Comparison of ENCODE assay signal across 7 cellular contexts in genomic region chr12:132976870-132977269, GRCh38. TPM values are rescaled to one million over a fixed set of nuclear protein-coding genes. Genes with fewer than 3 reads are reported as not detected.
DNase-seq lines count a peak whose midpoint lies in the region; ATAC-seq and TF ChIP-seq lines count a peak whose summit lies in the region.
"Not testable (repeated sequence)": the region's sequence is repeated elsewhere in the genome, so short reads cannot be mapped to it uniquely, and the experiment has no call there.

No MANE protein-coding gene starts in this region.

- not testable (repeated sequence) for H3K4me3 Mint-ChIP-seq in activated T-cell treated with anti-CD3 and anti-CD28 coated beads, Interleukin-2, amount 50 U/mL, for 4 hours

- H3K4me1 ChIP-seq in left ventricle myocardium inferior, result not testable (repeated sequence)

- peaks cover 46% of the 10 kb centered on the region for H3K9me3 Mint-ChIP-seq in activated T-cell treated with anti-CD3 and anti-CD28 coated beads, Interleukin-2, amount 50 U/mL, for 4 hours

- TF ChIP-seq CTCF in choroid plexus epithelial cell (conservative IDR thresholded peaks at IDR 0.05; ENCODE audit: low read depth, low read length) (peak; percentile 54), left ventricle myocardium inferior (IDR thresholded peaks at IDR 0.05; ENCODE audit: borderline replicate concordance) (peak; percentile 64)

- H3K27me3 ChIP-seq in left ventricle myocardium inferior (ENCODE audit: low read depth), result not testable (repeated sequence)

- H3K27me3 Mint-ChIP-seq in activated T-cell treated with anti-CD3 and anti-CD28 coated beads, Interleukin-2, amount 50 U/mL, for 4 hours (ENCODE audit: low read depth), result peaks cover 14% of the 10 kb centered on the region

- DNase-seq in ELF-1 (ENCODE audit: low read depth, low spot score) (peak; percentile 73), KBM-7 (peak; percentile 15), RPMI8226 (peak; percentile 53), choroid plexus epithelial cell (ENCODE audit: low read depth) (peak; percentile 19), left ventricle myocardium inferior (peak; percentile 46)
- DNase-seq in activated T-cell treated with anti-CD3 and anti-CD28 coated beads, Interleukin-2, amount 50 U/mL, for 4 hours, result peak; percentile 30
- peak; percentile 13 to 38 for DNase-seq in stimulated activated CD4-positive, alpha-beta T cell treated with anti-CD3 and anti-CD28 coated beads, Interleukin-12 subunit alpha, Interleukin-12 subunit beta, amount 100 ng/mL, for 24 hours (ENCODE audit: low read depth in 2 of 2)

- in situ Hi-C loops in KBM-7 (cut with MboI; ENCODE audit: low pct_unique_long_range_greater_than_20kb, low sequenced_read_pairs), result not testable (repeated sequence)

- H3K4me1 Mint-ChIP-seq in activated T-cell treated with anti-CD3 and anti-CD28 coated beads, Interleukin-2, amount 50 U/mL, for 4 hours (ENCODE audit: low read depth), result not testable (repeated sequence)

- not testable (repeated sequence) for H3K36me3 ChIP-seq in left ventricle myocardium inferior

- H3K27ac ChIP-seq in left ventricle myocardium inferior (replicated peaks), result not testable (repeated sequence)

- intact Hi-C loops in left ventricle myocardium inferior (cut with micrococcal nuclease), result not testable (repeated sequence)

- H3K4me3 ChIP-seq in choroid plexus epithelial cell (ENCODE audit: low read depth, low read length); left ventricle myocardium inferior: not testable (repeated sequence)

- H3K36me3 Mint-ChIP-seq in activated T-cell treated with anti-CD3 and anti-CD28 coated beads, Interleukin-2, amount 50 U/mL, for 4 hours (ENCODE audit: insufficient read depth), result not testable (repeated sequence)

- not testable (repeated sequence) for ATAC-seq in activated T-cell treated with anti-CD3 and anti-CD28 coated beads, Interleukin-2, amount 50 U/mL, for 4 hours

- H3K9me3 ChIP-seq in left ventricle myocardium inferior (replicated peaks), result peaks cover 23% of the 10 kb centered on the region

RNA-seq across cellular contexts. Expression of gene ZNF26, which starts 9.3 kb away (rescaled TPM):
- 10 to 100 TPM; 19.4 to 30.2 (median 24.0) TPM for total RNA-seq in activated T-cell treated with anti-CD3 and anti-CD28 coated beads, Interleukin-2, amount 50 U/mL, for 4 hours
- total RNA-seq in left ventricle myocardium inferior, result 3.1 TPM

RNA-seq across cellular contexts. Expression of gene ZNF605, which starts 20.8 kb away (rescaled TPM):
- total RNA-seq in activated T-cell treated with anti-CD3 and anti-CD28 coated beads, Interleukin-2, amount 50 U/mL, for 4 hours, result 1 to 10 TPM; 3.9 to 5.0 (median 4.9) TPM
- total RNA-seq in left ventricle myocardium inferior, result 12.9 TPM

Comparison
In these comparisons a context has a peak if more than half of its experiments do, and no peak if none do; other contexts are left out.
1. DNase-seq: peak in every context shown above with its lines; median percentile 73 in ELF-1; 53 in RPMI8226; 46 in left ventricle myocardium inferior; 30 in activated T-cell treated with anti-CD3 and anti-CD28 coated beads, Interleukin-2, amount 50 U/mL, for 4 hours; 26 in stimulated activated CD4-positive, alpha-beta T cell treated with anti-CD3 and anti-CD28 coated beads, Interleukin-12 subunit alpha, Interleukin-12 subunit beta, amount 100 ng/mL, for 24 hours; 19 in choroid plexus epithelial cell; 15 in KBM-7.